16 cellular contexts compared by ENCODE assay signal in the genomic region with DNA sequence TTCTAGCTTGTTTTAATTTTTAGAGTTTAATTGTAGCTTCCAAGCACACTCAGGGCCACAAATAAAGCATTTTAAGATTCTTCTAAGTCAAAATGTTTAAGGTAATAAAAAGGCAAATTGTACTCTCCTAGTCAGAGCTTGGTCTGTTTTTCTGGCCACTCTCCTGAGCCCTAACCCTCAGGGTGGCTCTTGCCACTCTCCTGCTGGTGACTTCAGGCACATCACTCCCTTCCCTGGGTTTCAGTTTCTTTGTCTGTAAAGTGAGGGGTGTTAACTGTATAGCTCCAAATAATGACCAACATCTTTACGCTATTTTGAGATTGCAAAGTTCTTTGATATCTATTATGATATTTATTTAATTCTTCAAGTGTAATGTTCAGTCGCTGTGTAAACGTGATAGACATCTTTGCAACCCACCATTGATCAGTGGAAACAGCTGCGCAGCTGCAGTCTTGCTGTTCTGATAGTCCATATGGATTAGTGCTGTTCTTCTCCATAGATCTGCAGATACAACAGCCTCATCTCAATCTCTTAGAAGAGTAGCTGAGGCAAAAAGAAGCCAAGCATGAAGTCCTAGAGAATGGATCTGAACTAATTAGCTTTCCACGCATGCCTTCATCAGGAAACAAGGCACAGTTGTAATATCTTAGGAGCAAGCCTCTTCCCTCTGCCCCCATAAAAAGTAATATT.
"Had no signal": no experiment of that assay in that cellular context is flagged by ENCODE, and none has a peak within 500 bp of the region (broad histone marks: within the 10 kb centered on the region; RNA-seq: fewer than 3 reads in every experiment).

No MANE protein-coding gene starts in this region.

- H3K27me3 ChIP-seq: esophagus squamous epithelium, suprapubic skin, upper lobe of right lung had no signal

- H3K4me3 Mint-ChIP-seq: nephron had no signal

- H3K27ac Mint-ChIP-seq: activated naive CD4-positive, alpha-beta T cell treated with anti-CD3 and anti-CD28 coated beads, Interleukin-2, amount 50 U/mL, for 72 hours; nephron had no signal

- H3K9me3 ChIP-seq: esophagus squamous epithelium, mucosa of descending colon, suprapubic skin, upper lobe of right lung had no signal

- H3K36me3 Mint-ChIP-seq: activated naive CD4-positive, alpha-beta T cell treated with anti-CD3 and anti-CD28 coated beads, Interleukin-2, amount 50 U/mL, for 72 hours had no signal

- H3K27ac ChIP-seq: esophagus squamous epithelium, suprapubic skin, upper lobe of right lung had no signal

- H3K4me1 ChIP-seq: esophagus squamous epithelium, suprapubic skin, upper lobe of right lung had no signal

- DNase-seq: activated CD4-positive, alpha-beta T cell treated with anti-CD3 and anti-CD28 coated beads, Interleukin-2, amount 50 U/mL, for 4 hours; activated effector memory CD4-positive, alpha-beta T cell treated with Interleukin-2 at 50 U/mL for 16 hours; activated T-cell treated with anti-CD3 and anti-CD28 coated beads, Interleukin-2, amount 50 U/mL, for 1 hour; amniotic stem cell; esophagus squamous epithelium; foreskin melanocyte; head of caudate nucleus; islet precursor cell; mammary epithelial cell; mucosa of descending colon; stimulated activated CD4-positive, alpha-beta T cell treated with anti-CD3 and anti-CD28 coated beads, Interleukin-2, amount 100 ng/mL, for 48 hours; stimulated activated naive CD8-positive, alpha-beta T cell treated with anti-CD3 and anti-CD28 coated beads, Interleukin-15, Interleukin-2, amounts not matched to agents 100 U/mL and 50 U/mL, for 24 hours; upper lobe of right lung had no signal

- H3K9me3 Mint-ChIP-seq: activated naive CD4-positive, alpha-beta T cell treated with anti-CD3 and anti-CD28 coated beads, Interleukin-2, amount 50 U/mL, for 72 hours; nephron had no signal

- H3K4me3 ChIP-seq: esophagus squamous epithelium, mucosa of descending colon, suprapubic skin, upper lobe of right lung had no signal

- H3K36me3 ChIP-seq: esophagus squamous epithelium, suprapubic skin, upper lobe of right lung had no signal
